1 cellular context compared by ENCODE assay signal in genomic region chr14:50064993-50065392, GRCh38.
TF ChIP-seq lines count a peak whose summit lies in the region.

No MANE protein-coding gene starts in this region.

TF ChIP-seq in GM12878, 131 proteins besides CTCF, POLR2A, EP300 and RAD21 (continued from another document and continues in another):
- no peak for TF ChIP-seq CEBPZ (IDR thresholded peaks at IDR 0.05; ENCODE audit: low read depth, low read length)
- TF ChIP-seq SIX5 (IDR thresholded peaks at IDR 0.05; ENCODE audit: low read depth, low read length, severe bottlenecking): no peak
- no peak for TF ChIP-seq HSF1 (IDR thresholded peaks at IDR 0.05; ENCODE audit: low read depth, low read length)
- peak; percentile 49; the same call in 1 of the 2 replicates for TF ChIP-seq TAF1 (IDR thresholded peaks at IDR 0.05; ENCODE audit: borderline replicate concordance, low read depth, low read length)
- 0 out of 2 replicates have a peak, but pooled peaks have one; percentile 40 for TF ChIP-seq TCF12 (IDR thresholded peaks at IDR 0.05; ENCODE audit: low read depth, low read length)
- peak; percentile 87; the same call in 1 of the 2 replicates for TF ChIP-seq ZNF217 (IDR thresholded peaks at IDR 0.05)
- TF ChIP-seq CUX1 (IDR thresholded peaks at IDR 0.05; ENCODE audit: insufficient replicate concordance, low read depth, low read length): no peak
- no peak for TF ChIP-seq SIN3A (IDR thresholded peaks at IDR 0.05; ENCODE audit: low read depth, low read length)
- no peak for TF ChIP-seq SUZ12 (IDR thresholded peaks at IDR 0.05; ENCODE audit: unreplicated experiment)
- no peak for TF ChIP-seq ZBTB11 (CRISPR knock-in tag; IDR thresholded peaks at IDR 0.05)
- peak; percentile 79 for TF ChIP-seq MXI1 (IDR thresholded peaks at IDR 0.05; ENCODE audit: low read depth, low read length)
- peak; percentile 88 for TF ChIP-seq MEF2A (IDR thresholded peaks at IDR 0.05; ENCODE audit: insufficient read depth, low read depth, low read length)
- TF ChIP-seq TBL1XR1 (IDR thresholded peaks at IDR 0.05; ENCODE audit: low read depth, low read length): peak; percentile 91
- peak; percentile 60 for TF ChIP-seq SP1 (IDR thresholded peaks at IDR 0.05; ENCODE audit: low read depth, low read length)
- 0 out of 2 replicates have a peak, but pooled peaks have one; percentile 75 for TF ChIP-seq CREM (IDR thresholded peaks at IDR 0.05; ENCODE audit: low read depth)
- TF ChIP-seq KAT2A (conservative IDR thresholded peaks at IDR 0.05; ENCODE audit: control insufficient read depth, low read depth, low read length): no peak
- no peak for TF ChIP-seq ZBTB40 (IDR thresholded peaks at IDR 0.05; ENCODE audit: borderline replicate concordance)
- TF ChIP-seq FOS (IDR thresholded peaks at IDR 0.05; ENCODE audit: borderline replicate concordance, extremely low read depth, insufficient read length): no peak
- TF ChIP-seq SMARCA5 (IDR thresholded peaks at IDR 0.05): no peak
- peak; percentile 97 for TF ChIP-seq ATF2 (IDR thresholded peaks at IDR 0.05; ENCODE audit: low read length)
- no peak for TF ChIP-seq RFX5 (IDR thresholded peaks at IDR 0.05; ENCODE audit: low read depth, low read length)
- TF ChIP-seq POU2F2 (IDR thresholded peaks at IDR 0.05; ENCODE audit: borderline replicate concordance, low read depth, low read length): peak; percentile 85
- TF ChIP-seq RUNX3 (IDR thresholded peaks at IDR 0.05; ENCODE audit: low read length): peak; percentile 98
- no peak; the same call in 1 of the 2 replicates for TF ChIP-seq SMC3 (IDR thresholded peaks at IDR 0.05; ENCODE audit: borderline replicate concordance, low read length)
- TF ChIP-seq RAD51 (IDR thresholded peaks at IDR 0.05): peak; percentile 95
- TF ChIP-seq ZNF687 (IDR thresholded peaks at IDR 0.05): peak; percentile 86
- peak; percentile 96 for TF ChIP-seq MLLT1 (IDR thresholded peaks at IDR 0.05)
- no peak for TF ChIP-seq STAT1 (conservative IDR thresholded peaks at IDR 0.05)
